In genomic region chr22:41285441-41285819, GRCh38 we compare ENCODE assay signal across 8 cellular contexts. TPM values are rescaled to one million over a fixed set of nuclear protein-coding genes. Genes with fewer than 3 reads are reported as not detected.
DNase-seq lines count a peak whose midpoint lies in the region; ATAC-seq and TF ChIP-seq lines count a peak whose summit lies in the region.

No MANE protein-coding gene starts in this region.

- no peaks in the 10 kb centered on the region for H3K27me3 Mint-ChIP-seq in activated naive CD4-positive, alpha-beta T cell treated with anti-CD3 and anti-CD28 coated beads for 36 hours (ENCODE audit: low read depth)
- H3K27me3 Mint-ChIP-seq in osteocyte (ENCODE audit: unreplicated experiment) = no peaks in the 10 kb centered on the region

- peak overlapping the region; percentile 100 for H3K27ac Mint-ChIP-seq in activated naive CD4-positive, alpha-beta T cell treated with anti-CD3 and anti-CD28 coated beads for 36 hours
- H3K27ac Mint-ChIP-seq in osteocyte (ENCODE audit: unreplicated experiment) = peak overlapping the region; percentile 80

- no peaks in the 10 kb centered on the region for H3K27me3 ChIP-seq in thoracic aorta (replicated peaks; ENCODE audit: insufficient read depth)

- no peaks in the 10 kb centered on the region for H3K9me3 Mint-ChIP-seq in activated naive CD4-positive, alpha-beta T cell treated with anti-CD3 and anti-CD28 coated beads for 36 hours
- no peaks in the 10 kb centered on the region for H3K9me3 Mint-ChIP-seq in osteocyte (ENCODE audit: unreplicated experiment)

- H3K27ac ChIP-seq in thoracic aorta = peak overlapping the region; percentile 39 to 56

- intact Hi-C loops in activated naive CD4-positive, alpha-beta T cell treated with anti-CD3 and anti-CD28 coated beads for 36 hours (cut with micrococcal nuclease) = loop anchor here (1.0 to 10.0 kb wide), 5 partner anchors 68 to 1751 kb away; partner anchors contain the start of genes POLR3H and RPS19BP1
- intact Hi-C loops in head of caudate nucleus (cut with DNase I) = loop anchor here (5.0 to 10.0 kb wide), 2 partner anchors 51 to 193 kb away; partner anchors contain the start of gene EP300

- peaks cover 34% of the 10 kb centered on the region for H3K36me3 Mint-ChIP-seq in activated naive CD4-positive, alpha-beta T cell treated with anti-CD3 and anti-CD28 coated beads for 36 hours (ENCODE audit: low read depth)
- H3K36me3 Mint-ChIP-seq in osteocyte (ENCODE audit: unreplicated experiment) = peaks cover 5% of the 10 kb centered on the region

- peaks cover 40% of the 10 kb centered on the region for H3K4me1 Mint-ChIP-seq in activated naive CD4-positive, alpha-beta T cell treated with anti-CD3 and anti-CD28 coated beads for 36 hours (ENCODE audit: low read depth)
- H3K4me1 Mint-ChIP-seq in osteocyte (ENCODE audit: unreplicated experiment) = peaks cover 41% of the 10 kb centered on the region

- peak overlapping the region; percentile 98 for H3K4me3 Mint-ChIP-seq in activated naive CD4-positive, alpha-beta T cell treated with anti-CD3 and anti-CD28 coated beads for 36 hours
- peak overlapping the region; percentile 81 for H3K4me3 Mint-ChIP-seq in osteocyte (ENCODE audit: unreplicated experiment)

- H3K36me3 ChIP-seq in thoracic aorta = peaks cover 11% of the 10 kb centered on the region

- H3K4me3 ChIP-seq in thoracic aorta = peak overlapping the region; percentile 88

- CTCF ChIA-PET in activated naive CD4-positive, alpha-beta T cell treated with anti-CD3 and anti-CD28 coated beads for 36 hours (lab: Charles Lee) = interaction anchor here (1.2 kb wide), 1 partner anchor 16 kb away, joined by 3 read pairs; the partner anchor contains the start of gene ZC3H7B

- DNase-seq in DMS79 treated with DMSO at 0.1 percent for 48 hours (lab: John Stamatoyannopoulos, UW) (peak; percentile 4), DMS79 (lab: John Stamatoyannopoulos, UW) (no peak), SIG-M5 treated with dmso at 0.1 percent for 504 hours (lab: John Stamatoyannopoulos, UW; ENCODE audit: unreplicated experiment) (peak; percentile 65), head of caudate nucleus (peak; percentile 57 to 93 (median 80)), osteocyte (ENCODE audit: extremely low spot score, unreplicated experiment) (peak; percentile 87), thoracic aorta (ENCODE audit: low spot score) (peak; percentile 33)
- DNase-seq in activated naive CD4-positive, alpha-beta T cell treated with anti-CD3 and anti-CD28 coated beads for 36 hours = peak; percentile 97

- ATAC-seq in HG03565 (IDR thresholded peaks at IDR 0.05; ENCODE audit: unreplicated experiment) (peak; percentile 14), thoracic aorta (ENCODE audit: insufficient number of reproducible peaks, low FRiP score, low read depth) (no peak)

- no peaks in the 10 kb centered on the region for H3K9me3 ChIP-seq in thoracic aorta

- no peak for TF ChIP-seq CTCF in osteocyte (IDR thresholded peaks at IDR 0.05)
- no peak for TF ChIP-seq CTCF in thoracic aorta (IDR thresholded peaks at IDR 0.05)

- peaks cover 9 to 36% of the 10 kb centered on the region in 2 donors for H3K4me1 ChIP-seq in thoracic aorta (ENCODE audit: control insufficient read depth in 1 of 2, low read depth in 2 of 2)

RNA-seq across cellular contexts. Expression of gene RANGAP1, which starts 0.6 kb away (rescaled TPM):
- total RNA-seq in activated naive CD4-positive, alpha-beta T cell treated with anti-CD3 and anti-CD28 coated beads for 36 hours = 100 to 1,000 TPM; 173 to 174 TPM
- 49.0 and 49.7 TPM in 2 replicates for total RNA-seq in osteocyte
- total RNA-seq in thoracic aorta = 10 to 100 TPM; 42.0 to 42.7 TPM

RNA-seq across cellular contexts. Expression of gene ZC3H7B, which starts 15.9 kb away (rescaled TPM):
- total RNA-seq in activated naive CD4-positive, alpha-beta T cell treated with anti-CD3 and anti-CD28 coated beads for 36 hours = 10 to 100 TPM; 30.0 to 30.3 TPM
- 82.8 and 85.0 TPM in 2 replicates for total RNA-seq in osteocyte
- 10 to 100 TPM; 41.2 to 41.7 TPM for total RNA-seq in thoracic aorta

RNA-seq across cellular contexts. Expression of gene CHADL, which starts 44.7 kb away (rescaled TPM):
- under 1 TPM in 1 of 2 experiments, not detected in 1; 0.17 TPM for total RNA-seq in activated naive CD4-positive, alpha-beta T cell treated with anti-CD3 and anti-CD28 coated beads for 36 hours
- total RNA-seq in osteocyte (0.43 TPM in 1 of 2 replicates, not detected in the other), thoracic aorta (1 to 10 TPM; 3.2 to 4.9 TPM)
